Comparison of ENCODE assay signal across 8 cellular contexts in genomic region chr5:83474170-83474796, GRCh38. TPM values are rescaled to one million over a fixed set of nuclear protein-coding genes. Genes with fewer than 3 reads are reported as not detected.
DNase-seq lines count a peak whose midpoint lies in the region; ATAC-seq lines count a peak whose summit lies in the region.

No MANE protein-coding gene starts in this region.

- H3K14ac ChIP-seq in neuronal stem cell (ENCODE audit: low read length) = no peak overlapping the region

- H4K91ac ChIP-seq in neuronal stem cell (ENCODE audit: low read depth, low read length, poor library complexity) = no peak overlapping the region

- H4K8ac ChIP-seq in neuronal stem cell (ENCODE audit: low read depth, low read length) = no peak overlapping the region

- H2AK5ac ChIP-seq in neuronal stem cell (ENCODE audit: low read depth, low read length) = no peak overlapping the region

- H3K36me3 Mint-ChIP-seq in CD8-positive, alpha-beta memory T cell = no peaks in the 10 kb centered on the region
- H3K36me3 Mint-ChIP-seq in activated naive CD8-positive, alpha-beta T cell treated with anti-CD3 and anti-CD28 coated beads for 36 hours = peaks cover 2% of the 10 kb centered on the region

- peak overlapping the region; percentile 50 for H3K23ac ChIP-seq in neuronal stem cell (ENCODE audit: low read depth, low read length, poor library complexity)

- peak overlapping the region in 1 of 8 donors; percentile 11 for H3K27ac Mint-ChIP-seq in CD8-positive, alpha-beta memory T cell
- peak overlapping the region; percentile 31 for H3K27ac Mint-ChIP-seq in activated naive CD8-positive, alpha-beta T cell treated with anti-CD3 and anti-CD28 coated beads for 36 hours

- peak overlapping the region; percentile 60 for H2AFZ ChIP-seq in neuronal stem cell (ENCODE audit: low read length)

- no peak overlapping the region for H3K4ac ChIP-seq in neuronal stem cell (ENCODE audit: low read length)

- H3K4me3 Mint-ChIP-seq in CD8-positive, alpha-beta memory T cell = peak overlapping the region in 6 of 7 donors; percentile 69 to 91 (median 79)
- peak overlapping the region; percentile 83 for H3K4me3 Mint-ChIP-seq in activated naive CD8-positive, alpha-beta T cell treated with anti-CD3 and anti-CD28 coated beads for 36 hours

- peaks cover 57 to 83% of the 10 kb centered on the region in 2 donors for H3K27me3 Mint-ChIP-seq in CD8-positive, alpha-beta memory T cell
- peaks cover 85% of the 10 kb centered on the region for H3K27me3 Mint-ChIP-seq in activated naive CD8-positive, alpha-beta T cell treated with anti-CD3 and anti-CD28 coated beads for 36 hours

- no peaks in the 10 kb centered on the region for H3K9me3 ChIP-seq in CD8-positive, alpha-beta memory T cell (ENCODE audit: low read length)
- H3K9me3 ChIP-seq in neuronal stem cell (replicated peaks in 1 of 2; ENCODE audit: control insufficient read depth in 2 of 2, insufficient read depth in 1 of 2, low read depth in 1 of 2, low read length in 2 of 2) = peaks cover 0 to 13% of the 10 kb centered on the region in 2 donors

- peak in 1 of 5 donors; percentile 5 for DNase-seq in CD8-positive, alpha-beta memory T cell
- DNase-seq in NOMO-1 (lab: John Stamatoyannopoulos, UW; ENCODE audit: unreplicated experiment in 2 of 2) (peak; percentile 49 to 70), Right ventricle myocardium inferior (ENCODE audit: missing footprints) (peak; percentile 92), neuronal stem cell (ENCODE audit: low spot score) (peak; percentile 85)
- peak; percentile 54 for DNase-seq in activated naive CD8-positive, alpha-beta T cell treated with anti-CD3 and anti-CD28 coated beads for 36 hours
- no peak for DNase-seq in effector CD4-positive, alpha-beta T cell

- no peak overlapping the region for H2BK12ac ChIP-seq in neuronal stem cell (ENCODE audit: low read length)

- peaks cover 25 to 41% (median 33%) of the 10 kb centered on the region in 3 donors for H3K4me1 Mint-ChIP-seq in CD8-positive, alpha-beta memory T cell
- H3K4me1 Mint-ChIP-seq in activated naive CD8-positive, alpha-beta T cell treated with anti-CD3 and anti-CD28 coated beads for 36 hours = peaks cover 33% of the 10 kb centered on the region

- POLR2A ChIA-PET in CD8-positive, alpha-beta memory T cell (lab: Charles Lee) = no interaction called here

- no peak overlapping the region for H3K9ac ChIP-seq in neuronal stem cell (ENCODE audit: low read depth, low read length, poor library complexity)

- no peak overlapping the region for H2BK120ac ChIP-seq in neuronal stem cell (ENCODE audit: low read depth, low read length)

- no peaks in the 10 kb centered on the region for H3K36me3 ChIP-seq in CD8-positive, alpha-beta memory T cell (ENCODE audit: insufficient read depth, low read length)
- peaks cover 0 to 51% of the 10 kb centered on the region in 2 donors for H3K36me3 ChIP-seq in neuronal stem cell (replicated peaks in 1 of 2; ENCODE audit: control insufficient read depth in 2 of 2, insufficient read depth in 2 of 2, low read length in 2 of 2)

- CTCF ChIA-PET in CD8-positive, alpha-beta memory T cell (lab: Charles Lee) = no interaction called here

- H3K79me1 ChIP-seq in neuronal stem cell (ENCODE audit: low read depth, low read length) = no peaks in the 10 kb centered on the region

- H3K18ac ChIP-seq in neuronal stem cell (ENCODE audit: low read length) = peak overlapping the region; percentile 68

- peaks cover 47% of the 10 kb centered on the region for H3K27me3 ChIP-seq in CD8-positive, alpha-beta memory T cell (ENCODE audit: insufficient read depth, low read length, poor library complexity, severe bottlenecking)
- no peaks in the 10 kb centered on the region for H3K27me3 ChIP-seq in neuronal stem cell (ENCODE audit: control insufficient read depth in 3 of 3, insufficient read depth in 3 of 3, low read depth in 1 of 3, low read length in 3 of 3)

- H3K9me3 Mint-ChIP-seq in CD8-positive, alpha-beta memory T cell = peaks cover 0 to 5% (median 0%) of the 10 kb centered on the region in 5 donors
- H3K9me3 Mint-ChIP-seq in activated naive CD8-positive, alpha-beta T cell treated with anti-CD3 and anti-CD28 coated beads for 36 hours = no peaks in the 10 kb centered on the region

- ATAC-seq in GM19324 (IDR thresholded peaks at IDR 0.05; ENCODE audit: low FRiP score, unreplicated experiment) = peak; percentile 65
- ATAC-seq in HG03457 (IDR thresholded peaks at IDR 0.05; ENCODE audit: unreplicated experiment) = peak; percentile 52
- ATAC-seq in Right ventricle myocardium inferior = peak; percentile 76

- H2BK5ac ChIP-seq in neuronal stem cell (ENCODE audit: low read length) = no peak overlapping the region

- H3K4me3 ChIP-seq in CD8-positive, alpha-beta memory T cell (ENCODE audit: low read length) = peak overlapping the region; percentile 4
- peak overlapping the region; percentile 72 to 87 for H3K4me3 ChIP-seq in neuronal stem cell (ENCODE audit: low read length in 2 of 2)

- H3K4me1 ChIP-seq in CD8-positive, alpha-beta memory T cell (ENCODE audit: insufficient read depth, low read length) = peaks cover 11% of the 10 kb centered on the region
- peaks cover 7 to 27% of the 10 kb centered on the region in 2 donors for H3K4me1 ChIP-seq in neuronal stem cell (ENCODE audit: control insufficient read depth in 2 of 2, insufficient read depth in 1 of 2, low read depth in 1 of 2, low read length in 2 of 2)

- intact Hi-C loops in Right ventricle myocardium inferior (cut with DNase I) = loop anchor here (2.0 to 5.0 kb wide), 2 partner anchors 89 to 1122 kb away; no protein-coding TSS in a partner anchor

- H3K27ac ChIP-seq in CD8-positive, alpha-beta memory T cell (ENCODE audit: low read depth, low read length) = no peak overlapping the region
- peak overlapping the region; percentile 44 for H3K27ac ChIP-seq in neuronal stem cell (replicated peaks; ENCODE audit: low read length)

- H2BK15ac ChIP-seq in neuronal stem cell (ENCODE audit: low read length) = no peak overlapping the region

- no CpG with 5 or more reads among the region's 46 CpGs for WGBS in neuronal stem cell (ENCODE audit: extremely low coverage in 2 of 2, insufficient read length in 2 of 2, insufficient replicate concordance in 1 of 2), 2 donors

- peak overlapping the region; percentile 69 for H3K4me2 ChIP-seq in neuronal stem cell (ENCODE audit: insufficient read depth, low read length, poor library complexity, severe bottlenecking)

RNA-seq across cellular contexts. Expression of gene VCAN, which starts 2.7 kb away (rescaled TPM):
- under 1 TPM; 0.24 to 0.33 TPM for total RNA-seq in CD8-positive, alpha-beta memory T cell
- not detected for polyA plus RNA-seq in CD8-positive, alpha-beta memory T cell
- total RNA-seq in activated naive CD8-positive, alpha-beta T cell treated with anti-CD3 and anti-CD28 coated beads for 36 hours = not detected
- total RNA-seq in Right ventricle myocardium inferior = 41.2 TPM
- 37.7 TPM for polyA plus RNA-seq in neuronal stem cell (2013, experiment 1 of 2)
- polyA plus RNA-seq in neuronal stem cell (2013, experiment 2 of 2) = 38.4 TPM

Comparison
In these comparisons a context has a peak if more than half of its experiments do, and no peak if none do; other contexts are left out.
1. RNA of gene VCAN, which starts 2.7 kb away (total RNA-seq): 41.2 TPM in Right ventricle myocardium inferior (single experiment); 0.24 to 0.33 TPM in CD8-positive, alpha-beta memory T cell and not detected in activated naive CD8-positive, alpha-beta T cell treated with anti-CD3 and anti-CD28 coated beads for 36 hours; every median in the first group is over 10 times any median in the second.
2. Peak in every context shown above with its lines, with median percentiles within 50 percentile points of each other: ATAC-seq.